ENCODE assay signal across 18 cellular contexts in genomic region chr5:36160617-36161016, GRCh38. TPM values are rescaled to one million over a fixed set of nuclear protein-coding genes. Genes with fewer than 3 reads are reported as not detected.
DNase-seq lines count a peak whose midpoint lies in the region; ATAC-seq, FAIRE-seq and TF ChIP-seq lines count a peak whose summit lies in the region.
"Had no signal": no experiment of that assay in that cellular context is flagged by ENCODE, and none has a peak within 500 bp of the region (broad histone marks: within the 10 kb centered on the region; RNA-seq: fewer than 3 reads in every experiment).

No MANE protein-coding gene starts in this region.

- H3K27me3 ChIP-seq in DND-41 (ENCODE audit: insufficient read depth, low read length, poor library complexity) (no peaks in the 10 kb centered on the region), HepG2 (ENCODE audit: control insufficient read depth in 1 of 2, insufficient read depth in 2 of 2, low read length in 2 of 2) (no peaks in the 10 kb centered on the region), small intestine (ENCODE audit: control insufficient read depth in 2 of 2, insufficient read depth in 2 of 2, low read length in 2 of 2) (no peaks in the 10 kb centered on the region)

- ATAC-seq in DND-41 (ENCODE audit: insufficient read depth, low read depth) (no peak), HepG2 (peak; percentile 45), GM21381 (IDR thresholded peaks at IDR 0.05; ENCODE audit: unreplicated experiment) (no peak)
- ATAC-seq: GM23338 had no signal

- H3K9me3 ChIP-seq in DND-41 (ENCODE audit: insufficient read depth, low read length, severe bottlenecking), result no peaks in the 10 kb centered on the region
- no peaks in the 10 kb centered on the region for H3K9me3 ChIP-seq in HepG2 (ENCODE audit: low read length)
- H3K9me3 ChIP-seq in small intestine (ENCODE audit: control insufficient read depth, low read depth), result no peaks in the 10 kb centered on the region

- no peak for TF ChIP-seq RAD21 in HepG2 (CRISPR knock-in tag; IDR thresholded peaks at IDR 0.05)

- H3K36me3 ChIP-seq in DND-41 (ENCODE audit: insufficient read depth, low read length) (peaks cover 98% of the 10 kb centered on the region), HepG2 (replicated peaks in 1 of 2; ENCODE audit: control insufficient read depth in 1 of 2, insufficient read depth in 2 of 2, low read length in 2 of 2) (peaks cover 22 to 90% of the 10 kb centered on the region in 2 experiments), small intestine (ENCODE audit: control insufficient read depth in 2 of 2, insufficient read depth in 2 of 2, low read length in 2 of 2) (peaks cover 2 to 4% of the 10 kb centered on the region in 2 donors)

- no peak for FAIRE-seq in HepG2 (lab: Jason Lieb, UNC)
- no peak for FAIRE-seq in small intestine (lab: Jason Lieb, UNC)
- FAIRE-seq: GM19239 had no signal

- H2AFZ ChIP-seq in DND-41 (ENCODE audit: low read depth, low read length) (no peak overlapping the region), HepG2 (ENCODE audit: low read length) (no peak overlapping the region)
- H2AFZ ChIP-seq: GM23338 had no signal

- no peak for TF ChIP-seq EP300 in HepG2 (IDR thresholded peaks at IDR 0.05; ENCODE audit: low read depth in 2 of 2, low read length in 2 of 2)
- TF ChIP-seq EP300 in HepG2 (CRISPR knock-in tag; IDR thresholded peaks at IDR 0.05; ENCODE audit: borderline replicate concordance), result no peak

- 40% methylated on average over 3 of the region's 3 CpGs for WGBS in HepG2 (ENCODE audit: low lambda C conversion rate)
- 37 to 68% (median 47%) methylated on average over 3 of the region's 3 CpGs for WGBS in small intestine, 3 donors

- CTCF ChIA-PET in RWPE1 (lab: Yijun Ruan, JAX) (interaction anchor here (0.5 to 0.6 kb wide), 2 partner anchors 108 to 388 kb away, joined by 4 to 5 read pairs; no protein-coding TSS in a partner anchor), HepG2 (lab: Yijun Ruan, JAX; ENCODE audit: low intra/inter-chr PET ratio, low total read pairs) (no interaction called here)

- BruUV-seq in HepG2 (replicated peaks; lab: Mats Ljungman, UMichigan), result no TSS peak

- no peak overlapping the region for H3K4me3 ChIP-seq in DND-41 (ENCODE audit: low read depth in 1 of 2, low read length in 2 of 2)
- H3K4me3 ChIP-seq in HepG2 (replicated peaks in 1 of 3; ENCODE audit: insufficient read depth in 1 of 3, low read depth in 2 of 3, low read length in 3 of 3), result no peak overlapping the region
- no peak overlapping the region for H3K4me3 ChIP-seq in small intestine (ENCODE audit: low read depth in 1 of 2, low read length in 2 of 2)
- H3K4me3 ChIP-seq: GM23338 had no signal

- no peak for TF ChIP-seq POLR2A in HepG2 (IDR thresholded peaks at IDR 0.05; ENCODE audit: insufficient read depth in 1 of 2, low read depth in 2 of 2, low read length in 2 of 2)

- peaks cover 34% of the 10 kb centered on the region for H3K4me1 ChIP-seq in DND-41 (ENCODE audit: insufficient read depth, low read length)
- H3K4me1 ChIP-seq in HepG2 (ENCODE audit: insufficient read depth, low read length), result peaks cover 63% of the 10 kb centered on the region
- H3K4me1 ChIP-seq in small intestine (ENCODE audit: control insufficient read depth in 2 of 2, insufficient read depth in 1 of 2, low read depth in 1 of 2, low read length in 1 of 2), result peaks cover 2 to 3% of the 10 kb centered on the region in 2 donors

- intact Hi-C loops in HepG2 (cut with micrococcal nuclease; ENCODE audit: unreplicated experiment), result no loop called here

- POLR2A ChIA-PET in RWPE1 (lab: Yijun Ruan, JAX; ENCODE audit: low non-redundant PET), result no interaction called here
- POLR2A ChIA-PET in HepG2 (lab: Yijun Ruan, JAX), result interaction anchor here (1.3 to 1.9 kb wide), 3 partner anchors 9 to 21 kb away, joined by 3 to 8 read pairs (median 7); partner anchors contain the start of genes LMBRD2 and SKP2

- peak overlapping the region; percentile 27 for H3K4me2 ChIP-seq in DND-41 (ENCODE audit: insufficient read depth, low read length)
- H3K4me2 ChIP-seq in HepG2 (ENCODE audit: low read depth, low read length), result peak overlapping the region; percentile 21; the same call in 1 of the 2 replicates
- H3K4me2 ChIP-seq: GM23338 had no signal

- DNase-seq in DND-41, result no peak
- no peak for DNase-seq in RWPE1 (ENCODE audit: low spot score)
- DNase-seq in HepG2 (ENCODE audit: low spot score), result no peak
- DNase-seq in small intestine, result peak; percentile 35
- no peak for DNase-seq in SIG-M5 treated with dmso at 0.1 percent for 504 hours (lab: John Stamatoyannopoulos, UW; ENCODE audit: unreplicated experiment)
- no peak for DNase-seq in DMS79 treated with DMSO at 0.1 percent for 48 hours (lab: John Stamatoyannopoulos, UW)
- DNase-seq: GF-D8, HCEC 1CT, KBM-7, MV-4-11, NCI-H1436, NCI-H1930, NCI-H524, NCI-H82, SIG-M5 had no signal

- TF ChIP-seq CTCF in DND-41 (IDR thresholded peaks at IDR 0.05; ENCODE audit: borderline replicate concordance, extremely low read depth, low read length, poor library complexity, severe bottlenecking), result no peak
- no peak for TF ChIP-seq CTCF in RWPE1 (conservative IDR thresholded peaks at IDR 0.05; ENCODE audit: low read depth)
- TF ChIP-seq CTCF in HepG2 (CRISPR knock-in tag; IDR thresholded peaks at IDR 0.05), result no peak

- H3K79me2 ChIP-seq in DND-41 (ENCODE audit: insufficient read depth, low read length), result peaks cover 97% of the 10 kb centered on the region
- H3K79me2 ChIP-seq in HepG2 (ENCODE audit: insufficient read depth, low read length), result peaks cover 30% of the 10 kb centered on the region

- H4K20me1 ChIP-seq in DND-41 (ENCODE audit: insufficient read depth, low read length), result peaks cover 57% of the 10 kb centered on the region; the same call in 1 of the 2 replicates
- no peaks in the 10 kb centered on the region; the same call in 1 of the 2 replicates for H4K20me1 ChIP-seq in HepG2 (ENCODE audit: insufficient read depth, low read length)

- H3K27ac ChIP-seq in DND-41 (ENCODE audit: low read length) (no peak overlapping the region), RWPE1 (peak overlapping the region; percentile 57), HepG2 (ENCODE audit: extremely low read length, insufficient read depth, low read length) (peak overlapping the region; percentile 9), small intestine (ENCODE audit: low read depth in 1 of 2, low read length in 1 of 2) (peak overlapping the region in 1 of 2 donors; percentile 17)

- in situ Hi-C loops in HepG2 (cut with HindIII; ENCODE audit: extremely low pct_ligation_motif_present, low pct_unique_long_range_greater_than_20kb), result no loop called here

- H3K9ac ChIP-seq in DND-41 (ENCODE audit: low read depth, low read length) (no peak overlapping the region), HepG2 (ENCODE audit: insufficient read depth, low read depth, low read length) (no peak overlapping the region)

RNA-seq across cellular contexts. Expression of gene SKP2, which starts 8.7 kb away (rescaled TPM):
- total RNA-seq in HepG2 (2016; rRNA removed; fragmentation: Illumina TruSeq; extraction: Trizol), result 84.1 and 121 TPM in 2 replicates
- total RNA-seq in HepG2 (2016; cell fraction: cytosol; rRNA removed; fragmentation: Illumina TruSeq; extraction: Trizol; ENCODE audit: low read depth), result 34.3 and 35.7 TPM in 2 replicates
- 83.8 and 119 TPM in 2 replicates for total RNA-seq in HepG2 (2016; cell fraction: insoluble cytoplasmic fraction; rRNA removed; fragmentation: Illumina TruSeq; extraction: Trizol)
- 103 and 105 TPM in 2 replicates for total RNA-seq in HepG2 (2016; cell fraction: membrane; rRNA removed; fragmentation: Illumina TruSeq; extraction: Trizol)
- 51.9 and 54.0 TPM in 2 replicates for total RNA-seq in HepG2 (2016; cell fraction: nucleus; rRNA removed; fragmentation: Illumina TruSeq; extraction: Trizol)
- 24.7 and 29.6 TPM in 2 replicates for polyA plus RNA-seq in HepG2 (2011; rRNA removed)
- 20.2 and 23.0 TPM in 2 replicates for polyA plus RNA-seq in HepG2 (2011; cell fraction: cytosol; rRNA removed)
- polyA plus RNA-seq in HepG2 (2011; cell fraction: nucleus; rRNA removed), result 19.4 and 21.5 TPM in 2 replicates
- 16.6 and 29.1 TPM in 2 replicates for polyA plus RNA-seq in HepG2 (2012)
- 24.9 and 29.5 TPM in 2 replicates for polyA plus RNA-seq in HepG2 (2016; cell fraction: cytosol; fragmentation: Illumina TruSeq; extraction: Trizol; ENCODE audit: low read depth)
- polyA plus RNA-seq in HepG2 (2016; cell fraction: insoluble cytoplasmic fraction; fragmentation: Illumina TruSeq; extraction: Trizol; ENCODE audit: low read depth), result 84.4 and 87.1 TPM in 2 replicates
- polyA plus RNA-seq in HepG2 (2016; cell fraction: membrane; fragmentation: Illumina TruSeq; extraction: Trizol; ENCODE audit: low read depth), result 49.9 and 54.3 TPM in 2 replicates
- 55.5 and 56.1 TPM in 2 replicates for polyA plus RNA-seq in HepG2 (2016; cell fraction: nucleus; fragmentation: Illumina TruSeq; extraction: Trizol; ENCODE audit: insufficient read depth, low read depth)
- polyA minus RNA-seq in HepG2 (2011; rRNA and poly(A)+ RNA removed; ENCODE audit: low replicate concordance), result 46.3 and 180 TPM in 2 replicates
- polyA minus RNA-seq in HepG2 (2011; cell fraction: cytosol; rRNA and poly(A)+ RNA removed), result 23.5 and 24.9 TPM in 2 replicates
- polyA minus RNA-seq in HepG2 (2011; cell fraction: nucleus; rRNA and poly(A)+ RNA removed), result 30.7 and 31.5 TPM in 2 replicates
- polyA plus RNA-seq in small intestine, result 10 to 100 TPM in 1 of 3 donors, 1 to 10 TPM in 2; 1.4 to 10.0 (median 5.8) TPM

RNA-seq across cellular contexts. Expression of gene LMBRD2, which starts 8.9 kb away (rescaled TPM):
- 1.8 and 4.7 TPM in 2 replicates for total RNA-seq in HepG2 (2016; rRNA removed; fragmentation: Illumina TruSeq; extraction: Trizol)
- 0.51 and 0.88 TPM in 2 replicates for total RNA-seq in HepG2 (2016; cell fraction: cytosol; rRNA removed; fragmentation: Illumina TruSeq; extraction: Trizol; ENCODE audit: low read depth)
- 1.9 and 2.6 TPM in 2 replicates for total RNA-seq in HepG2 (2016; cell fraction: insoluble cytoplasmic fraction; rRNA removed; fragmentation: Illumina TruSeq; extraction: Trizol)
- 0.83 and 1.1 TPM in 2 replicates for total RNA-seq in HepG2 (2016; cell fraction: membrane; rRNA removed; fragmentation: Illumina TruSeq; extraction: Trizol)
- total RNA-seq in HepG2 (2016; cell fraction: nucleus; rRNA removed; fragmentation: Illumina TruSeq; extraction: Trizol), result 6.0 and 7.7 TPM in 2 replicates
- polyA plus RNA-seq in HepG2 (2011; rRNA removed) (2.0 TPM in 2 replicates), small intestine (1 to 10 TPM; 1.6 to 4.7 (median 2.2) TPM)
- 0.43 and 0.82 TPM in 2 replicates for polyA plus RNA-seq in HepG2 (2011; cell fraction: cytosol; rRNA removed)
- polyA plus RNA-seq in HepG2 (2011; cell fraction: nucleus; rRNA removed), result 2.0 and 2.2 TPM in 2 replicates
- 2.1 and 2.8 TPM in 2 replicates for polyA plus RNA-seq in HepG2 (2012)
- polyA plus RNA-seq in HepG2 (2016; cell fraction: cytosol; fragmentation: Illumina TruSeq; extraction: Trizol; ENCODE audit: low read depth), result 0.12 and 0.41 TPM in 2 replicates
- 1.1 and 1.2 TPM in 2 replicates for polyA plus RNA-seq in HepG2 (2016; cell fraction: insoluble cytoplasmic fraction; fragmentation: Illumina TruSeq; extraction: Trizol; ENCODE audit: low read depth)
- polyA plus RNA-seq in HepG2 (2016; cell fraction: membrane; fragmentation: Illumina TruSeq; extraction: Trizol; ENCODE audit: low read depth), result 0.27 and 0.40 TPM in 2 replicates
- 4.2 and 5.2 TPM in 2 replicates for polyA plus RNA-seq in HepG2 (2016; cell fraction: nucleus; fragmentation: Illumina TruSeq; extraction: Trizol; ENCODE audit: insufficient read depth, low read depth)
- 3.3 and 13.6 TPM in 2 replicates for polyA minus RNA-seq in HepG2 (2011; rRNA and poly(A)+ RNA removed; ENCODE audit: low replicate concordance)
- polyA minus RNA-seq in HepG2 (2011; cell fraction: cytosol; rRNA and poly(A)+ RNA removed), result 2.8 and 4.0 TPM in 2 replicates
- polyA minus RNA-seq in HepG2 (2011; cell fraction: nucleus; rRNA and poly(A)+ RNA removed), result 6.8 and 9.4 TPM in 2 replicates
